ENCODE assay signal across 19 cellular contexts in the genomic region with DNA sequence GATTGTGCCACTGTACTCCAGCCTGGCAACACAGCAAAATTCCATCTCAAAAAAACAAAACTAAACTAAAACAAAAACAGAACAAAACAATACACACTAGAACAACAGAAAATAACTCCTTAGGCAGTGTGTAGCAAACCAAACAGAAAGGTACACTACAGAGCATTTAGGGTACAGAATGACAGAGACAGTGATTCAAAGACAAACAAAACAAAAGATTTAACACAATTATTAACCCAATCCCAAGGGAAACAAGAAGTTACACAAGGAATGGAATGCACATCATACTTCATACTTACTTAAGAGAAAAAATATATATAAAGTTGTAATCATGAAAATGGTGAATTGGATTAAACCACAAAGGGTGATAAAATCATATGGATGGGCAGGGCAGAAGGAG. TPM values are rescaled to one million over a fixed set of nuclear protein-coding genes. Genes with fewer than 3 reads are reported as not detected.
DNase-seq lines count a peak whose midpoint lies in the region; ATAC-seq, FAIRE-seq and TF ChIP-seq lines count a peak whose summit lies in the region.
"Had no signal": no experiment of that assay in that cellular context is flagged by ENCODE, and none has a peak within 500 bp of the region (broad histone marks: within the 10 kb centered on the region; RNA-seq: fewer than 3 reads in every experiment).

No MANE protein-coding gene starts in this region.

- H3K9me3 ChIP-seq in A549 (no peaks in the 10 kb centered on the region), tibial artery (no peaks in the 10 kb centered on the region)

- intact Hi-C loops in tibial artery (cut with DNase I; ENCODE audit: low total_unique reads), result no loop called here

- no peaks in the 10 kb centered on the region for H3K27me3 ChIP-seq in tibial artery

- no peak for FAIRE-seq in A549 (lab: Jason Lieb, UNC)
- FAIRE-seq: A204.1 had no signal

- no peak for TF ChIP-seq EP300 in A549 (IDR thresholded peaks at IDR 0.05)

- H3K4me2 ChIP-seq in A549, result peak overlapping the region; percentile 53
- H3K4me2 ChIP-seq: GM23338 had no signal

- H3K27ac ChIP-seq in A549, result no peak overlapping the region
- no peak overlapping the region for H3K27ac ChIP-seq in tibial artery
- H3K27ac ChIP-seq: RWPE1 had no signal

- TF ChIP-seq POLR2A in A549 (IDR thresholded peaks at IDR 0.05; ENCODE audit: low read length), result no peak

- peaks cover 10 to 53% (median 23%) of the 10 kb centered on the region in 3 donors for H3K36me3 ChIP-seq in tibial artery

- no peak for TF ChIP-seq RAD21 in A549 (conservative IDR thresholded peaks at IDR 0.05 in 1 of 2, IDR thresholded peaks at IDR 0.05 in 1 of 2)

- H3K4me1 ChIP-seq in A549 (peaks cover 9% of the 10 kb centered on the region; the same call in 1 of the 3 replicates), tibial artery (no peaks in the 10 kb centered on the region)

- peak in 1 of 2 experiments; percentile 63; a peak in 3 of 6 replicates for ATAC-seq in A549
- ATAC-seq: GM23338 had no signal

- no peak for TF ChIP-seq CTCF in A549 (IDR thresholded peaks at IDR 0.05)
- TF ChIP-seq CTCF in epithelial cell of proximal tubule (conservative IDR thresholded peaks at IDR 0.05; ENCODE audit: low read depth, low read length), result no peak
- no peak for TF ChIP-seq CTCF in tibial artery (IDR thresholded peaks at IDR 0.05)

- peak in 1 of 2 experiments; percentile 26 for DNase-seq in A549 (ENCODE audit: low read depth in 1 of 2, low spot score in 1 of 2)
- DNase-seq in LHCN-M2 (ENCODE audit: low read depth), result peak; percentile 18
- peak; percentile 15 for DNase-seq in epithelial cell of proximal tubule (ENCODE audit: low read depth)
- peak; percentile 14 for DNase-seq in hepatic stellate cell (ENCODE audit: low spot score)
- DNase-seq in GDM1 (lab: John Stamatoyannopoulos, UW), result no peak
- no peak for DNase-seq in tibial artery
- no peak for DNase-seq in cerebellum (ENCODE audit: low spot score)
- DNase-seq in SW 1271 (lab: John Stamatoyannopoulos, UW), result no peak
- DNase-seq: HCEC 1CT, KBM-7, NCI-H1092 treated with DMSO at 0.1 percent for 48 hours, NCI-H1436 treated with DMSO at 0.1 percent for 48 hours, NCI-H1930, NCI-H510A, NCI-H748 treated with DMSO at 0.1 percent for 48 hours, SHP77 treated with DMSO at 0.1 percent for 48 hours had no signal

- H3K4me3 ChIP-seq in A549 (no peak overlapping the region), epithelial cell of proximal tubule (ENCODE audit: low read depth, low read length) (no peak overlapping the region), tibial artery (no peak overlapping the region)
- H3K4me3 ChIP-seq: GM23338 had no signal

- POLR2A ChIA-PET in A549 (lab: Yijun Ruan, JAX), result no interaction called here

- CTCF ChIA-PET in A549 (lab: Yijun Ruan, JAX), result no interaction called here

TF ChIP-seq in A549, 52 proteins besides CTCF, POLR2A, EP300 and RAD21:
- TF ChIP-seq CHD2 (IDR thresholded peaks at IDR 0.05; ENCODE audit: low read length, partially characterized antibody) (no peak), CHD4 (IDR thresholded peaks at IDR 0.05; ENCODE audit: borderline replicate concordance) (no peak), NPAS2 (CRISPR knock-in tag; IDR thresholded peaks at IDR 0.05; ENCODE audit: borderline replicate concordance) (no peak), MAZ (IDR thresholded peaks at IDR 0.05; ENCODE audit: borderline replicate concordance, low read depth, low read length) (no peak), MYC (IDR thresholded peaks at IDR 0.05; ENCODE audit: borderline replicate concordance, low read length) (no peak), ZSCAN20 (CRISPR knock-in tag; IDR thresholded peaks at IDR 0.05) (no peak)
- TF ChIP-seq, protein P1, sequence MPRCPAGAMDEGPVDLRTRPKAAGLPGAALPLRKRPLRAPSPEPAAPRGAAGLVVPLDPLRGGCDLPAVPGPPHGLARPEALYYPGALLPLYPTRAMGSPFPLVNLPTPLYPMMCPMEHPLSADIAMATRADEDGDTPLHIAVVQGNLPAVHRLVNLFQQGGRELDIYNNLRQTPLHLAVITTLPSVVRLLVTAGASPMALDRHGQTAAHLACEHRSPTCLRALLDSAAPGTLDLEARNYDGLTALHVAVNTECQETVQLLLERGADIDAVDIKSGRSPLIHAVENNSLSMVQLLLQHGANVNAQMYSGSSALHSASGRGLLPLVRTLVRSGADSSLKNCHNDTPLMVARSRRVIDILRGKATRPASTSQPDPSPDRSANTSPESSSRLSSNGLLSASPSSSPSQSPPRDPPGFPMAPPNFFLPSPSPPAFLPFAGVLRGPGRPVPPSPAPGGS (IDR thresholded peaks at IDR 0.05), result no peak
- TF ChIP-seq, protein P2, sequence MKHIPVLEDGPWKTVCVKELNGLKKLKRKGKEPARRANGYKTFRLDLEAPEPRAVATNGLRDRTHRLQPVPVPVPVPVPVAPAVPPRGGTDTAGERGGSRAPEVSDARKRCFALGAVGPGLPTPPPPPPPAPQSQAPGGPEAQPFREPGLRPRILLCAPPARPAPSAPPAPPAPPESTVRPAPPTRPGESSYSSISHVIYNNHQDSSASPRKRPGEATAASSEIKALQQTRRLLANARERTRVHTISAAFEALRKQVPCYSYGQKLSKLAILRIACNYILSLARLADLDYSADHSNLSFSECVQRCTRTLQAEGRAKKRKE (CRISPR knock-in tag; IDR thresholded peaks at IDR 0.05; ENCODE audit: low read depth), result no peak
- TF ChIP-seq, protein P3, sequence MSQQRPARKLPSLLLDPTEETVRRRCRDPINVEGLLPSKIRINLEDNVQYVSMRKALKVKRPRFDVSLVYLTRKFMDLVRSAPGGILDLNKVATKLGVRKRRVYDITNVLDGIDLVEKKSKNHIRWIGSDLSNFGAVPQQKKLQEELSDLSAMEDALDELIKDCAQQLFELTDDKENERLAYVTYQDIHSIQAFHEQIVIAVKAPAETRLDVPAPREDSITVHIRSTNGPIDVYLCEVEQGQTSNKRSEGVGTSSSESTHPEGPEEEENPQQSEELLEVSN (IDR thresholded peaks at IDR 0.05; ENCODE audit: borderline replicate concordance, low read depth), result no peak
- TF ChIP-seq, protein P4, sequence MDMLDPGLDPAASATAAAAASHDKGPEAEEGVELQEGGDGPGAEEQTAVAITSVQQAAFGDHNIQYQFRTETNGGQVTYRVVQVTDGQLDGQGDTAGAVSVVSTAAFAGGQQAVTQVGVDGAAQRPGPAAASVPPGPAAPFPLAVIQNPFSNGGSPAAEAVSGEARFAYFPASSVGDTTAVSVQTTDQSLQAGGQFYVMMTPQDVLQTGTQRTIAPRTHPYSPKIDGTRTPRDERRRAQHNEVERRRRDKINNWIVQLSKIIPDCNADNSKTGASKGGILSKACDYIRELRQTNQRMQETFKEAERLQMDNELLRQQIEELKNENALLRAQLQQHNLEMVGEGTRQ (IDR thresholded peaks at IDR 0.05), result no peak
TF ChIP-seq in A549: peak in this region for 0.

RNA-seq across cellular contexts. Expression of a gene that starts 12.9 kb away (rescaled TPM):
- polyA plus RNA-seq in A549 (2011; rRNA removed) (22.0 and 22.4 TPM in 2 replicates), A549 (2017; fragmentation: RNase III; extraction: RNeasy Plus Mini Kit Qiagen cat#74134 plus additional on column Dnase treatment) (13.1 to 14.3 TPM (median 13.5 TPM) in 3 replicates)
- polyA plus RNA-seq in A549 (2012; cell fraction: cytosol; rRNA removed), result 9.6 and 9.8 TPM in 2 replicates
- 4.5 and 6.4 TPM in 2 replicates for polyA plus RNA-seq in A549 (2012; cell fraction: nucleus; rRNA removed)
- 6.6 and 7.0 TPM in 2 replicates for polyA minus RNA-seq in A549 (2011; rRNA and poly(A)+ RNA removed)
- total RNA-seq in LHCN-M2 (2014; rRNA removed) (14.5 and 17.5 TPM in 2 replicates), epithelial cell of proximal tubule (7.5 and 12.3 TPM in 2 replicates), cerebellum (6.5 TPM)
- polyA plus RNA-seq in LHCN-M2 (2012), result 24.6 TPM

RNA-seq across cellular contexts. Expression of a gene that starts 32.9 kb away (rescaled TPM):
- polyA plus RNA-seq in A549 (2011; rRNA removed) (88.8 and 90.7 TPM in 2 replicates), A549 (2017; fragmentation: RNase III; extraction: RNeasy Plus Mini Kit Qiagen cat#74134 plus additional on column Dnase treatment) (52.4 to 55.1 TPM (median 54.6 TPM) in 3 replicates)
- 46.7 and 61.6 TPM in 2 replicates for polyA plus RNA-seq in A549 (2012; cell fraction: cytosol; rRNA removed)
- 49.6 and 56.1 TPM in 2 replicates for polyA plus RNA-seq in A549 (2012; cell fraction: nucleus; rRNA removed)
- polyA minus RNA-seq in A549 (2011; rRNA and poly(A)+ RNA removed), result 87.1 and 105 TPM in 2 replicates
- total RNA-seq in LHCN-M2 (2014; rRNA removed) (73.2 and 84.3 TPM in 2 replicates), epithelial cell of proximal tubule (44.8 and 76.7 TPM in 2 replicates), cerebellum (76.0 TPM)
- polyA plus RNA-seq in LHCN-M2 (2012), result 43.7 TPM

RNA-seq across cellular contexts. Expression of a gene that starts 38.1 kb away (rescaled TPM):
- polyA plus RNA-seq in A549 (2011; rRNA removed), result 15.3 and 16.2 TPM in 2 replicates
- polyA plus RNA-seq in A549 (2012; cell fraction: cytosol; rRNA removed), result 4.7 and 7.2 TPM in 2 replicates
- polyA plus RNA-seq in A549 (2012; cell fraction: nucleus; rRNA removed), result 7.5 and 8.8 TPM in 2 replicates
- polyA plus RNA-seq in A549 (2017; fragmentation: RNase III; extraction: RNeasy Plus Mini Kit Qiagen cat#74134 plus additional on column Dnase treatment), result 17.2 to 18.8 TPM (median 18.4 TPM) in 3 replicates
- polyA minus RNA-seq in A549 (2011; rRNA and poly(A)+ RNA removed), result 27.5 and 33.6 TPM in 2 replicates
- 41.3 and 48.3 TPM in 2 replicates for total RNA-seq in LHCN-M2 (2014; rRNA removed)
- polyA plus RNA-seq in LHCN-M2 (2012), result 22.0 TPM
- 23.5 and 30.4 TPM in 2 replicates for total RNA-seq in epithelial cell of proximal tubule
- total RNA-seq in cerebellum, result 23.7 TPM

Comparison
In these comparisons a context has a peak if more than half of its experiments do, and no peak if none do; other contexts are left out.
1. DNase-seq: peak in LHCN-M2 (single experiment), epithelial cell of proximal tubule (single experiment) and hepatic stellate cell (single experiment); none in GDM1 (single experiment), tibial artery (0 of 2), cerebellum (single experiment) and SW 1271 (0 of 2).